Comparison of ENCODE assay signal across 12 cellular contexts in genomic region chr3:137771401-137772230, GRCh38. TPM values are rescaled to one million over a fixed set of nuclear protein-coding genes. Genes with fewer than 3 reads are reported as not detected.
A peak's percentile ranks its signal among the peaks of the same experiment; 100 is the strongest.
DNase-seq lines count a peak whose midpoint lies in the region; ATAC-seq and TF ChIP-seq lines count a peak whose summit lies in the region.
"Had no signal": no experiment of that assay in that cellular context is flagged by ENCODE, and none has a peak within 500 bp of the region (broad histone marks: within the 10 kb centered on the region; RNA-seq: fewer than 3 reads in every experiment).

No MANE protein-coding gene starts in this region.

- H3K79me2 ChIP-seq in trophoblast cell (ENCODE audit: control insufficient read depth, insufficient read depth, low read length, poor library complexity): no peaks in the 10 kb centered on the region

- in situ Hi-C loops in IMR-90 (cut with MboI; ENCODE audit: low sequenced_read_pairs): no loop called here

- dilution Hi-C loops in IMR-90 (cut with HindIII; ENCODE audit: low sequenced_read_pairs, unreplicated experiment): no loop called here

- H2BK5ac ChIP-seq in IMR-90 (ENCODE audit: low read depth, low read length, poor library complexity, severe bottlenecking): no peak overlapping the region
- H2BK5ac ChIP-seq in trophoblast cell (ENCODE audit: low read depth, low read length, poor library complexity): no peak overlapping the region

- no TSS peak for BruUV-seq in IMR-90 (replicated peaks; lab: Mats Ljungman, UMichigan)

- H4K91ac ChIP-seq in IMR-90 (ENCODE audit: insufficient read depth, low read depth, low read length) (no peak overlapping the region), trophoblast cell (ENCODE audit: low read depth, low read length) (no peak overlapping the region)

- no peaks in the 10 kb centered on the region for H3K36me3 ChIP-seq in IMR-90 (ENCODE audit: control insufficient read depth, insufficient read depth, low read length)
- no peaks in the 10 kb centered on the region for H3K36me3 ChIP-seq in trophoblast cell (ENCODE audit: control insufficient read depth in 1 of 2, insufficient read depth in 2 of 2, low read length in 2 of 2)

- WGBS in IMR-90 (ENCODE audit: extremely low coverage in 2 of 2, insufficient read length in 1 of 2), 2 experiments: 5% methylated on average over 13 of the region's 53 CpGs; no CpG with 5 or more reads in 1 of the 2 experiments
- no CpG with 5 or more reads among the region's 53 CpGs for WGBS in trophoblast cell (ENCODE audit: extremely low coverage, insufficient coverage, insufficient read length)

- DNase-seq in D341Med (ENCODE audit: low spot score): peak; percentile 49
- DNase-seq in IMR-90: no peak
- peak; percentile 30 for DNase-seq in glutamatergic neuron
- peak in 1 of 2 donors; percentile 37 for DNase-seq in trophoblast cell
- no peak for DNase-seq in NCI-H1105 treated with DMSO at 0.1 percent for 48 hours (lab: John Stamatoyannopoulos, UW)
- no peak for DNase-seq in NCI-H2081 (lab: John Stamatoyannopoulos, UW)
- no peak for DNase-seq in AG08396 (ENCODE audit: low spot score)
- DNase-seq: activated T-cell treated with anti-CD3 and anti-CD28 coated beads, Interleukin-2, amount 50 U/mL, for 24 hours; small intestine had no signal

- no peaks in the 10 kb centered on the region for H4K20me1 ChIP-seq in IMR-90 (ENCODE audit: insufficient read depth, low read length)

- POLR2A ChIA-PET in IMR-90 (lab: Charles Lee; ENCODE audit: unreplicated experiment): no interaction called here

- peaks cover 14% of the 10 kb centered on the region for H3K9me3 Mint-ChIP-seq in glutamatergic neuron (ENCODE audit: unreplicated experiment)
- H3K9me3 Mint-ChIP-seq: activated T-cell treated with anti-CD3 and anti-CD28 coated beads, Interleukin-2, amount 50 U/mL, for 24 hours had no signal

- no peak for ATAC-seq in IMR-90 (ENCODE audit: low read depth)
- ATAC-seq in GM21619 (IDR thresholded peaks at IDR 0.05; ENCODE audit: unreplicated experiment): no peak

- no peak for TF ChIP-seq CTCF in IMR-90 (conservative IDR thresholded peaks at IDR 0.05; ENCODE audit: low read depth, low read length)
- TF ChIP-seq CTCF in glutamatergic neuron (IDR thresholded peaks at IDR 0.05; ENCODE audit: partially characterized antibody, unreplicated experiment): no peak

- no peak overlapping the region for H3K9ac ChIP-seq in IMR-90 (ENCODE audit: low read depth, low read length)
- no peak overlapping the region for H3K9ac ChIP-seq in trophoblast cell (ENCODE audit: low read length)

- H3K23ac ChIP-seq in IMR-90 (ENCODE audit: low read depth, low read length) (no peak overlapping the region), trophoblast cell (ENCODE audit: low read length) (no peak overlapping the region)

- H3K27ac ChIP-seq in IMR-90 (ENCODE audit: insufficient read depth, low read length): no peak overlapping the region
- no peak overlapping the region for H3K27ac ChIP-seq in trophoblast cell (ENCODE audit: low read depth, low read length)

- H3K27me3 Mint-ChIP-seq in glutamatergic neuron (ENCODE audit: unreplicated experiment): peaks cover 30% of the 10 kb centered on the region

- H3K9me3 ChIP-seq in IMR-90 (ENCODE audit: control insufficient read depth, insufficient read depth, low read length) (no peaks in the 10 kb centered on the region), trophoblast cell (ENCODE audit: insufficient read depth, low read depth, low read length) (peaks cover under 1% of the 10 kb centered on the region)

- TF ChIP-seq POLR2A in IMR-90 (IDR thresholded peaks at IDR 0.05; ENCODE audit: low read depth, low read length): no peak

- no peak overlapping the region for H3K4me2 ChIP-seq in IMR-90 (ENCODE audit: low read depth, low read length)
- H3K4me2 ChIP-seq in trophoblast cell (ENCODE audit: low read length): peak overlapping the region; percentile 55

- no peak overlapping the region for H2BK20ac ChIP-seq in IMR-90 (ENCODE audit: low read depth, low read length)

- no peak overlapping the region for H3K56ac ChIP-seq in IMR-90 (ENCODE audit: extremely low read depth, insufficient read depth, low read length)

- H2AK5ac ChIP-seq in IMR-90 (ENCODE audit: low read depth, low read length) (no peak overlapping the region), trophoblast cell (ENCODE audit: low read length) (no peak overlapping the region)

- H3K4me1 ChIP-seq in IMR-90 (ENCODE audit: control insufficient read depth, insufficient read depth, low read length) (no peaks in the 10 kb centered on the region), trophoblast cell (ENCODE audit: control insufficient read depth in 1 of 2, insufficient read depth in 2 of 2, low read length in 2 of 2) (peaks cover 27 to 31% of the 10 kb centered on the region in 2 experiments)

- H3K4me3 ChIP-seq in IMR-90 (ENCODE audit: insufficient read depth, low read depth, low read length): no peak overlapping the region
- H3K4me3 ChIP-seq in trophoblast cell (ENCODE audit: low read depth, low read length): peak overlapping the region; percentile 61

- no peak overlapping the region for H4K8ac ChIP-seq in IMR-90 (ENCODE audit: low read depth in 2 of 2, low read length in 2 of 2)
- H4K8ac ChIP-seq in trophoblast cell (ENCODE audit: low read depth, low read length): peak overlapping the region; percentile 28

- H3K4me1 Mint-ChIP-seq in glutamatergic neuron (ENCODE audit: low read depth, unreplicated experiment): peaks cover 10% of the 10 kb centered on the region

- H3K4me3 Mint-ChIP-seq in glutamatergic neuron (ENCODE audit: unreplicated experiment): peak overlapping the region; percentile 89
- H3K4me3 Mint-ChIP-seq: activated T-cell treated with anti-CD3 and anti-CD28 coated beads, Interleukin-2, amount 50 U/mL, for 24 hours had no signal

- H3K79me1 ChIP-seq in IMR-90 (ENCODE audit: low read depth in 1 of 2, low read length in 2 of 2): no peaks in the 10 kb centered on the region
- peaks cover 13% of the 10 kb centered on the region for H3K79me1 ChIP-seq in trophoblast cell (ENCODE audit: low read length)

- H4K5ac ChIP-seq in IMR-90 (ENCODE audit: low read depth, low read length): no peak overlapping the region

- peak overlapping the region; percentile 40 for H4K12ac ChIP-seq in trophoblast cell (ENCODE audit: low read depth, low read length)

- peaks cover 54% of the 10 kb centered on the region for H3K27me3 ChIP-seq in IMR-90 (ENCODE audit: control insufficient read depth, insufficient read depth, low read length)
- peaks cover 52% of the 10 kb centered on the region for H3K27me3 ChIP-seq in trophoblast cell (ENCODE audit: insufficient read depth, low read length)

- no peak overlapping the region for H3K27ac Mint-ChIP-seq in glutamatergic neuron (ENCODE audit: unreplicated experiment)
- H3K27ac Mint-ChIP-seq: activated T-cell treated with anti-CD3 and anti-CD28 coated beads, Interleukin-2, amount 50 U/mL, for 24 hours had no signal

- H2AFZ ChIP-seq in IMR-90 (replicated peaks; ENCODE audit: low read length, poor library complexity) (peak overlapping the region; percentile 59), trophoblast cell (ENCODE audit: insufficient read depth, low read length, poor library complexity) (peak overlapping the region; percentile 50)

- H2BK120ac ChIP-seq in IMR-90 (ENCODE audit: low read depth, low read length) (no peak overlapping the region), trophoblast cell (ENCODE audit: insufficient read depth, low read length, poor library complexity) (no peak overlapping the region)

- no peak for TF ChIP-seq RAD21 in IMR-90 (IDR thresholded peaks at IDR 0.05; ENCODE audit: low read length)

- H3K9me1 ChIP-seq in IMR-90 (ENCODE audit: insufficient read depth, low read length): no peaks in the 10 kb centered on the region

- no peak overlapping the region for H2BK15ac ChIP-seq in IMR-90 (ENCODE audit: low read depth, low read length)

- no peak overlapping the region for H2AK9ac ChIP-seq in IMR-90 (replicated peaks; ENCODE audit: low read depth, low read length, poor library complexity)

- CTCF ChIA-PET in IMR-90 (lab: Yijun Ruan, JAX): no interaction called here

- intact Hi-C loops in IMR-90 (cut with micrococcal nuclease): no loop called here

- H2BK12ac ChIP-seq in trophoblast cell (ENCODE audit: low read length): peak overlapping the region; percentile 42

- H3K36me3 Mint-ChIP-seq in glutamatergic neuron (ENCODE audit: unreplicated experiment): no peaks in the 10 kb centered on the region

- H3K4ac ChIP-seq in IMR-90 (ENCODE audit: low read depth, low read length): no peak overlapping the region
- no peak overlapping the region for H3K4ac ChIP-seq in trophoblast cell (ENCODE audit: low read depth, low read length)

- H3K18ac ChIP-seq in IMR-90 (ENCODE audit: low read depth, low read length): no peak overlapping the region
- H3K18ac ChIP-seq in trophoblast cell (ENCODE audit: low read length): peak overlapping the region; percentile 35

- H3K14ac ChIP-seq in IMR-90 (replicated peaks; ENCODE audit: low read depth, low read length): no peak overlapping the region
- no peak overlapping the region for H3K14ac ChIP-seq in trophoblast cell (ENCODE audit: low read length)

TF ChIP-seq in IMR-90, 13 proteins besides CTCF, POLR2A, EP300 and RAD21 (continues in another document):
- TF ChIP-seq CHD1 (IDR thresholded peaks at IDR 0.05; ENCODE audit: low read depth, low read length): no peak
- TF ChIP-seq NFE2L2 (IDR thresholded peaks at IDR 0.05; ENCODE audit: low read depth, low read length): no peak
- TF ChIP-seq, protein P1, sequence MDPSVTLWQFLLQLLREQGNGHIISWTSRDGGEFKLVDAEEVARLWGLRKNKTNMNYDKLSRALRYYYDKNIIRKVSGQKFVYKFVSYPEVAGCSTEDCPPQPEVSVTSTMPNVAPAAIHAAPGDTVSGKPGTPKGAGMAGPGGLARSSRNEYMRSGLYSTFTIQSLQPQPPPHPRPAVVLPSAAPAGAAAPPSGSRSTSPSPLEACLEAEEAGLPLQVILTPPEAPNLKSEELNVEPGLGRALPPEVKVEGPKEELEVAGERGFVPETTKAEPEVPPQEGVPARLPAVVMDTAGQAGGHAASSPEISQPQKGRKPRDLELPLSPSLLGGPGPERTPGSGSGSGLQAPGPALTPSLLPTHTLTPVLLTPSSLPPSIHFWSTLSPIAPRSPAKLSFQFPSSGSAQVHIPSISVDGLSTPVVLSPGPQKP (IDR thresholded peaks at IDR 0.05; ENCODE audit: borderline replicate concordance, low read depth, low read length): no peak
- no peak for TF ChIP-seq CEBPB (IDR thresholded peaks at IDR 0.05; ENCODE audit: low read depth, low read length)
- no peak for TF ChIP-seq RCOR1 (IDR thresholded peaks at IDR 0.05; ENCODE audit: insufficient replicate concordance, low read length)
- TF ChIP-seq MAFK (IDR thresholded peaks at IDR 0.05; ENCODE audit: low read depth, low read length): no peak
- TF ChIP-seq SMC3 (IDR thresholded peaks at IDR 0.05; ENCODE audit: low read depth, low read length): no peak
- no peak for TF ChIP-seq MXI1 (IDR thresholded peaks at IDR 0.05; ENCODE audit: borderline replicate concordance, low read depth, low read length)
- no peak for TF ChIP-seq RFX5 (IDR thresholded peaks at IDR 0.05; ENCODE audit: low read depth, low read length)

RNA-seq across cellular contexts. Expression of gene SOX14, which starts 7.5 kb away (rescaled TPM):
- total RNA-seq in IMR-90 (2012; rRNA removed) (not detected in 2 replicates), glutamatergic neuron (ENCODE audit: unreplicated experiment) (not detected)
- not detected in 2 replicates for polyA plus RNA-seq in IMR-90 (2012; rRNA removed)
- polyA plus RNA-seq in IMR-90 (2012; cell fraction: cytosol; rRNA removed): not detected in 2 replicates
- polyA plus RNA-seq in IMR-90 (2012; cell fraction: nucleus; rRNA removed; ENCODE audit: low replicate concordance): not detected in 2 replicates
- 1.5 TPM in 2 replicates for polyA plus RNA-seq in trophoblast cell (2013)
- total RNA-seq: Daoy, SK-MEL-5 had no signal
- polyA plus RNA-seq: small intestine had no signal

Comparison
In these comparisons a context has a peak if more than half of its experiments do, and no peak if none do; other contexts are left out.
1. DNase-seq: peak in D341Med (single experiment) and glutamatergic neuron (single experiment); none in IMR-90 (single experiment), NCI-H1105 treated with DMSO at 0.1 percent for 48 hours (single experiment), NCI-H2081 (0 of 2) and AG08396 (single experiment).